In the genomic region with DNA sequence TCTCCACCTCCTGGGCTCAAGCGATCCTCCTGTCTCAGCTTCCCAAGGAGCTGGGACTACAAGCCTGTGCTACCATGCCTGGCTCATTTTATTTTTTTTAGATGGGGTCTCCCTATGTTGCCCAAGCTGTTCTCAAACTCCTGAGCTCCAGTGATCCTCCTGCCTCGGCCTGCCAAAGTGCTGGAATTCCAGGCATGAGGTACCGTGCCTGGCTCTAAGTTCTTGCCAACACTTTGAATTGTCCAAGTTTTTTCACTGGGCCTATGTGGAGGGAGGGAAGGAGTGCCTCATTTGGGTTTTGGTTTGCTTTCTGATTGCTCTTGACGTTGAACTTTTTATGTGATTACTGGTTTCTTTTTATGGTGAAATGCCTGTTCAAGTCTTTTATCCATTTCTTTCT, we compare ENCODE assay signal across 25 cellular contexts. TPM values are rescaled to one million over a fixed set of nuclear protein-coding genes. Genes with fewer than 3 reads are reported as not detected.
DNase-seq lines count a peak whose midpoint lies in the region; ATAC-seq, FAIRE-seq and TF ChIP-seq lines count a peak whose summit lies in the region.
"Had no signal": no experiment of that assay in that cellular context is flagged by ENCODE, and none has a peak within 500 bp of the region (broad histone marks: within the 10 kb centered on the region; RNA-seq: fewer than 3 reads in every experiment).

No MANE protein-coding gene starts in this region.

- no peak overlapping the region for H3K4me2 ChIP-seq in HepG2 (ENCODE audit: low read depth, low read length)
- no peak overlapping the region for H3K4me2 ChIP-seq in H1 (ENCODE audit: insufficient read depth in 1 of 2, low read depth in 2 of 2, low read length in 2 of 2)
- H3K4me2 ChIP-seq: A549, BLaER1 had no signal

- no peak overlapping the region for H4K91ac ChIP-seq in H1 (replicated peaks; ENCODE audit: insufficient read length, low read length)

- no peak overlapping the region for H2AFZ ChIP-seq in HepG2 (ENCODE audit: low read length)
- no peak overlapping the region for H2AFZ ChIP-seq in H1 (ENCODE audit: low read length)

- 15% methylated on average over 3 of the region's 4 CpGs for WGBS in HepG2 (ENCODE audit: low lambda C conversion rate)
- 63% methylated on average over 3 of the region's 4 CpGs for WGBS in right lobe of liver (ENCODE audit: insufficient coverage, low coverage, low lambda C conversion rate, missing lambda C conversion rate)
- 82% methylated on average over 4 of the region's 4 CpGs; no CpG with 5 or more reads in 1 of the 2 experiments for WGBS in H1 (ENCODE audit: extremely low coverage in 1 of 2, insufficient coverage in 1 of 2, insufficient read length in 1 of 2, insufficient replicate concordance in 2 of 2, low coverage in 1 of 2, low lambda C conversion rate in 2 of 2, missing lambda C conversion rate in 1 of 2), 2 experiments

- H3K27me3 ChIP-seq in HepG2 (ENCODE audit: control insufficient read depth in 1 of 2, insufficient read depth in 2 of 2, low read length in 2 of 2) (peaks cover 0 to 20% of the 10 kb centered on the region in 2 experiments; a peak in 4 of 5 replicates), right lobe of liver (peaks cover 0 to 16% of the 10 kb centered on the region in 2 donors), H1 (replicated peaks in 1 of 4; ENCODE audit: control insufficient read depth in 3 of 4, extremely low read depth in 1 of 4, insufficient read depth in 3 of 4, low read length in 3 of 4) (no peaks in the 10 kb centered on the region)
- H3K27me3 ChIP-seq: BE2C had no signal

- intact Hi-C loops in HepG2 (cut with micrococcal nuclease; ENCODE audit: unreplicated experiment) (no loop called here), right lobe of liver (cut with DNase I) (no loop called here)

- no peak for TF ChIP-seq POLR2A in HepG2 (IDR thresholded peaks at IDR 0.05; ENCODE audit: insufficient read depth in 1 of 2, low read depth in 2 of 2, low read length in 2 of 2)
- no peak for TF ChIP-seq POLR2A in right lobe of liver (IDR thresholded peaks at IDR 0.05)
- no peak for TF ChIP-seq POLR2A in H1 (IDR thresholded peaks at IDR 0.05; ENCODE audit: control extremely low read depth in 1 of 2, low read depth in 2 of 2, low read length in 2 of 2)

- no peak overlapping the region for H4K5ac ChIP-seq in H1 (ENCODE audit: insufficient read length, low read depth, low read length)

- no peak for TF ChIP-seq EP300 in HepG2 (IDR thresholded peaks at IDR 0.05; ENCODE audit: low read depth in 2 of 2, low read length in 2 of 2)
- TF ChIP-seq EP300 in HepG2 (CRISPR knock-in tag; IDR thresholded peaks at IDR 0.05; ENCODE audit: borderline replicate concordance) = no peak
- TF ChIP-seq EP300 in H1 (IDR thresholded peaks at IDR 0.05; ENCODE audit: borderline replicate concordance in 1 of 2, low read depth in 2 of 2, low read length in 2 of 2) = no peak

- BruUV-seq in HepG2 (replicated peaks; lab: Mats Ljungman, UMichigan) = no TSS peak

- no peak overlapping the region for H3K56ac ChIP-seq in H1 (replicated peaks; ENCODE audit: insufficient read length, low read depth, low read length)

- no peak for DNase-seq in HepG2 (ENCODE audit: low spot score)
- DNase-seq in right lobe of liver = no peak
- peak; percentile 3 for DNase-seq in AG20443 (ENCODE audit: low spot score)
- no peak for DNase-seq in H1 (ENCODE audit: low read depth in 1 of 2, low spot score in 2 of 2)
- no peak for DNase-seq in glomerular visceral epithelial cell (ENCODE audit: extremely low spot score)
- DNase-seq: BE2C; C1 segment of cervical spinal cord; CD4-positive, alpha-beta memory T cell; CD4-positive, CD25-positive, alpha-beta regulatory T cell; CD8-positive, alpha-beta memory T cell; COR-L47; DMS 273 treated with DMSO at 0.1 percent for 48 hours; DMS153; DMS53; DMS79; DND-41; EL; GDM1 had no signal

- no peak for ATAC-seq in HepG2
- ATAC-seq in right lobe of liver = no peak
- ATAC-seq: A549, GM12878 had no signal

- FAIRE-seq in HepG2 (lab: Jason Lieb, UNC) (no peak), H1 (lab: Jason Lieb, UNC) (no peak)
- FAIRE-seq: A549, GM12878, GM12892, GM18507 had no signal

- H3K4me3 ChIP-seq in HepG2 (replicated peaks in 1 of 3; ENCODE audit: insufficient read depth in 1 of 3, low read depth in 2 of 3, low read length in 3 of 3) (no peak overlapping the region), right lobe of liver (no peak overlapping the region), H1 (ENCODE audit: extremely low read depth in 1 of 4, insufficient read depth in 2 of 4, low read depth in 3 of 4, low read length in 4 of 4) (no peak overlapping the region)
- H3K4me3 ChIP-seq: A549, BLaER1, GM12878 had no signal

- H3K36me3 ChIP-seq in HepG2 (replicated peaks in 1 of 2; ENCODE audit: control insufficient read depth in 1 of 2, insufficient read depth in 2 of 2, low read length in 2 of 2) = no peaks in the 10 kb centered on the region
- H3K36me3 ChIP-seq in right lobe of liver = no peaks in the 10 kb centered on the region
- no peaks in the 10 kb centered on the region for H3K36me3 ChIP-seq in H1 (ENCODE audit: control insufficient read depth in 2 of 4, insufficient read depth in 4 of 4, low read length in 3 of 4)
- H3K36me3 ChIP-seq: BE2C, BLaER1 had no signal

- H2BK15ac ChIP-seq in H1 (ENCODE audit: low read length) = no peak overlapping the region

- no peak overlapping the region for H2BK12ac ChIP-seq in H1 (ENCODE audit: low read depth, low read length)

- H3K79me2 ChIP-seq in HepG2 (ENCODE audit: insufficient read depth, low read length) (no peaks in the 10 kb centered on the region), H1 (ENCODE audit: control insufficient read depth in 1 of 2, insufficient read depth in 2 of 2, low read length in 2 of 2) (0 out of 4 replicates have a peak, but pooled peaks cover 0 to 2% of the 10 kb centered on the region in 2 experiments)

- CTCF ChIA-PET in HepG2 (lab: Yijun Ruan, JAX; ENCODE audit: low intra/inter-chr PET ratio, low total read pairs) = no interaction called here
- CTCF ChIA-PET in H1 (lab: Charles Lee; ENCODE audit: partially characterized antibody) = interaction anchor here (0.7 to 4.1 kb wide), 5 partner anchors 10 to 1960 kb away, joined by 3 to 24 read pairs (median 3); no protein-coding TSS in a partner anchor

- TF ChIP-seq CTCF in HepG2 (CRISPR knock-in tag; IDR thresholded peaks at IDR 0.05) (no peak), right lobe of liver (IDR thresholded peaks at IDR 0.05) (no peak), H1 (IDR thresholded peaks at IDR 0.05; ENCODE audit: control extremely low read depth in 1 of 3, insufficient read depth in 1 of 3, low read depth in 1 of 3, low read length in 3 of 3) (no peak)

- H3K9me3 ChIP-seq in HepG2 (ENCODE audit: low read length) = no peaks in the 10 kb centered on the region
- H3K9me3 ChIP-seq in right lobe of liver = no peaks in the 10 kb centered on the region
- no peaks in the 10 kb centered on the region for H3K9me3 ChIP-seq in H1 (ENCODE audit: insufficient read depth in 2 of 2, low read depth in 1 of 2, low read length in 1 of 2)
- H3K9me3 ChIP-seq: A549, BE2C, BLaER1 had no signal

- H3K23ac ChIP-seq in H1 (ENCODE audit: insufficient read length) = no peak overlapping the region

- POLR2A ChIA-PET in HepG2 (lab: Yijun Ruan, JAX) = no interaction called here
- POLR2A ChIA-PET in H1 (lab: Charles Lee; ENCODE audit: partially characterized antibody) = interaction anchor here (0.7 to 1.6 kb wide), 4 partner anchors 11 to 28 kb away, joined by 3 to 4 read pairs (median 3); partner anchors contain the start of gene MAP1S

- H3K9ac ChIP-seq in HepG2 (ENCODE audit: insufficient read depth, low read depth, low read length) = no peak overlapping the region
- no peak overlapping the region for H3K9ac ChIP-seq in H1 (replicated peaks in 1 of 4; ENCODE audit: extremely low read depth in 1 of 4, low read depth in 3 of 4, low read length in 3 of 4)
- H3K9ac ChIP-seq: BLaER1 had no signal

- TF ChIP-seq RAD21 in HepG2 (CRISPR knock-in tag; IDR thresholded peaks at IDR 0.05) (no peak), H1 (IDR thresholded peaks at IDR 0.05 in 1 of 2, conservative IDR thresholded peaks at IDR 0.05 in 1 of 2; ENCODE audit: low read depth in 2 of 2, low read length in 2 of 2) (no peak)

- no peak overlapping the region for H2BK120ac ChIP-seq in H1 (replicated peaks; ENCODE audit: low read depth, low read length)

- in situ Hi-C loops in HepG2 (cut with HindIII; ENCODE audit: extremely low pct_ligation_motif_present, low pct_unique_long_range_greater_than_20kb) = no loop called here

- H4K8ac ChIP-seq in H1 (ENCODE audit: extremely low read depth, insufficient read depth, low read length) = no peak overlapping the region

- H3K18ac ChIP-seq in H1 (ENCODE audit: extremely low read depth, low read length) = no peak overlapping the region

- no peaks in the 10 kb centered on the region for H3K4me1 ChIP-seq in HepG2 (ENCODE audit: insufficient read depth, low read length)
- no peaks in the 10 kb centered on the region for H3K4me1 ChIP-seq in right lobe of liver
- peaks cover 2 to 6% (median 4%) of the 10 kb centered on the region in 4 experiments for H3K4me1 ChIP-seq in H1 (replicated peaks in 1 of 4; ENCODE audit: control insufficient read depth in 3 of 4, insufficient read depth in 4 of 4, low read length in 3 of 4)
- H3K4me1 ChIP-seq: BE2C, BLaER1 had no signal

- no peak overlapping the region for H3K4ac ChIP-seq in H1 (replicated peaks; ENCODE audit: insufficient read length, low read depth, low read length)

- H2AK5ac ChIP-seq in H1 (ENCODE audit: low read depth, low read length) = no peak overlapping the region

- H4K20me1 ChIP-seq in HepG2 (ENCODE audit: insufficient read depth, low read length) (peaks cover 4% of the 10 kb centered on the region; the same call in 1 of the 2 replicates), H1 (replicated peaks in 1 of 2; ENCODE audit: control insufficient read depth in 1 of 2, insufficient read depth in 2 of 2, low read length in 2 of 2) (no peaks in the 10 kb centered on the region)

- no peaks in the 10 kb centered on the region for H3K79me1 ChIP-seq in H1 (ENCODE audit: low read depth, low read length)

- H3K23me2 ChIP-seq in H1 (ENCODE audit: low read depth, low read length) = peaks cover 5% of the 10 kb centered on the region

- H2BK5ac ChIP-seq in H1 (ENCODE audit: low read depth, low read length) = no peak overlapping the region

- no peak overlapping the region for H2BK20ac ChIP-seq in H1 (ENCODE audit: low read length)

- no peak overlapping the region for H3K14ac ChIP-seq in H1 (ENCODE audit: insufficient read length)

- H3K27ac ChIP-seq in HepG2 (ENCODE audit: extremely low read length, insufficient read depth, low read length) = no peak overlapping the region
- H3K27ac ChIP-seq in right lobe of liver = no peak overlapping the region
- no peak overlapping the region for H3K27ac ChIP-seq in H1 (ENCODE audit: low read depth, low read length)
- H3K27ac ChIP-seq: 22Rv1, A549, BLaER1 had no signal

RNA-seq across cellular contexts. Expression of gene UNC13A, which starts 4.4 kb away (rescaled TPM):
- total RNA-seq in HepG2 (2016; rRNA removed; fragmentation: Illumina TruSeq; extraction: Trizol) = 0.07 and 0.11 TPM in 2 replicates
- not detected in 2 replicates for total RNA-seq in HepG2 (2016; cell fraction: cytosol; rRNA removed; fragmentation: Illumina TruSeq; extraction: Trizol; ENCODE audit: low read depth)
- 0.09 TPM in 2 replicates for total RNA-seq in HepG2 (2016; cell fraction: insoluble cytoplasmic fraction; rRNA removed; fragmentation: Illumina TruSeq; extraction: Trizol)
- 0.03 and 0.06 TPM in 2 replicates for total RNA-seq in HepG2 (2016; cell fraction: membrane; rRNA removed; fragmentation: Illumina TruSeq; extraction: Trizol)
- total RNA-seq in HepG2 (2016; cell fraction: nucleus; rRNA removed; fragmentation: Illumina TruSeq; extraction: Trizol) = 0.09 and 0.16 TPM in 2 replicates
- polyA plus RNA-seq in HepG2 (2011; rRNA removed) = 0.34 and 0.45 TPM in 2 replicates
- 0.09 and 0.10 TPM in 2 replicates for polyA plus RNA-seq in HepG2 (2011; cell fraction: cytosol; rRNA removed)
- 1.7 and 2.0 TPM in 2 replicates for polyA plus RNA-seq in HepG2 (2011; cell fraction: nucleus; rRNA removed)
- 0.17 and 0.20 TPM in 2 replicates for polyA plus RNA-seq in HepG2 (2012)
- polyA plus RNA-seq in HepG2 (2016; cell fraction: cytosol; fragmentation: Illumina TruSeq; extraction: Trizol; ENCODE audit: low read depth) = not detected in 2 replicates
- polyA plus RNA-seq in HepG2 (2016; cell fraction: insoluble cytoplasmic fraction; fragmentation: Illumina TruSeq; extraction: Trizol; ENCODE audit: low read depth) = 0.05 and 0.14 TPM in 2 replicates
- 0.02 TPM in 1 of 2 replicates, not detected in the other for polyA plus RNA-seq in HepG2 (2016; cell fraction: membrane; fragmentation: Illumina TruSeq; extraction: Trizol; ENCODE audit: low read depth)
- 0.40 and 0.84 TPM in 2 replicates for polyA plus RNA-seq in HepG2 (2016; cell fraction: nucleus; fragmentation: Illumina TruSeq; extraction: Trizol; ENCODE audit: insufficient read depth, low read depth)
- polyA minus RNA-seq in HepG2 (2011; rRNA and poly(A)+ RNA removed; ENCODE audit: low replicate concordance) = 0.24 and 0.63 TPM in 2 replicates
- polyA minus RNA-seq in HepG2 (2011; cell fraction: cytosol; rRNA and poly(A)+ RNA removed) = 0.18 and 0.30 TPM in 2 replicates
- polyA minus RNA-seq in HepG2 (2011; cell fraction: nucleus; rRNA and poly(A)+ RNA removed) = 0.62 and 1.2 TPM in 2 replicates
- under 1 TPM in 1 of 6 experiments, not detected in 5; 0.02 TPM for total RNA-seq in right lobe of liver
- 45.0 and 47.6 TPM in 2 replicates for total RNA-seq in H1 (2021; fragmentation: NEBNext Ultra II Directional; extraction: Animal tissue kit (Norgen Biotek cat#: 25700))
- polyA plus RNA-seq in H1 (2011; rRNA removed) = 13.1 and 15.8 TPM in 2 replicates
- polyA plus RNA-seq in H1 (2011; cell fraction: cytosol; rRNA removed) = 16.9 TPM
- polyA plus RNA-seq in H1 (2011; cell fraction: nucleus; rRNA removed) = 49.4 TPM
- polyA plus RNA-seq in H1 (2012, experiment 1 of 2) = 26.1 to 33.9 TPM (median 30.6 TPM) in 4 replicates
- polyA plus RNA-seq in H1 (2012, experiment 2 of 2) = 6.6 TPM
- polyA plus RNA-seq in H1 (2013, experiment 1 of 2) = 18.5 TPM
- polyA plus RNA-seq in H1 (2013, experiment 2 of 2) = 18.8 TPM
- 30.3 and 40.8 TPM in 2 replicates for polyA minus RNA-seq in H1 (2011; rRNA and poly(A)+ RNA removed)
- 22.1 TPM for polyA minus RNA-seq in H1 (2011; cell fraction: cytosol; rRNA and poly(A)+ RNA removed)
- polyA minus RNA-seq in H1 (2011; cell fraction: nucleus; rRNA and poly(A)+ RNA removed) = 31.9 TPM
- total RNA-seq: CD4-positive, CD25-positive, alpha-beta regulatory T cell; CD8-positive, alpha-beta memory T cell had no signal
- polyA plus RNA-seq: CD14-positive monocyte; CD4-positive, alpha-beta memory T cell; CD4-positive, CD25-positive, alpha-beta regulatory T cell; CD8-positive, alpha-beta memory T cell had no signal

RNA-seq across cellular contexts. Expression of gene MAP1S, which starts 26.7 kb away (rescaled TPM):
- total RNA-seq in HepG2 (2016; rRNA removed; fragmentation: Illumina TruSeq; extraction: Trizol) (3.8 and 12.2 TPM in 2 replicates), right lobe of liver (10 to 100 TPM; 11.1 to 31.3 (median 14.9) TPM)
- 2.4 and 2.8 TPM in 2 replicates for total RNA-seq in HepG2 (2016; cell fraction: cytosol; rRNA removed; fragmentation: Illumina TruSeq; extraction: Trizol; ENCODE audit: low read depth)
- 6.4 and 9.5 TPM in 2 replicates for total RNA-seq in HepG2 (2016; cell fraction: insoluble cytoplasmic fraction; rRNA removed; fragmentation: Illumina TruSeq; extraction: Trizol)
- 6.3 and 6.5 TPM in 2 replicates for total RNA-seq in HepG2 (2016; cell fraction: membrane; rRNA removed; fragmentation: Illumina TruSeq; extraction: Trizol)
- 6.7 and 10.0 TPM in 2 replicates for total RNA-seq in HepG2 (2016; cell fraction: nucleus; rRNA removed; fragmentation: Illumina TruSeq; extraction: Trizol)
- polyA plus RNA-seq in HepG2 (2011; rRNA removed) (7.3 and 8.2 TPM in 2 replicates), H1 (2011; rRNA removed) (66.7 and 161 TPM in 2 replicates)
- polyA plus RNA-seq in HepG2 (2011; cell fraction: cytosol; rRNA removed) = 3.3 and 5.6 TPM in 2 replicates
- 34.8 and 36.5 TPM in 2 replicates for polyA plus RNA-seq in HepG2 (2011; cell fraction: nucleus; rRNA removed)
- 18.2 and 28.7 TPM in 2 replicates for polyA plus RNA-seq in HepG2 (2012)
- 1.0 and 1.3 TPM in 2 replicates for polyA plus RNA-seq in HepG2 (2016; cell fraction: cytosol; fragmentation: Illumina TruSeq; extraction: Trizol; ENCODE audit: low read depth)
- polyA plus RNA-seq in HepG2 (2016; cell fraction: insoluble cytoplasmic fraction; fragmentation: Illumina TruSeq; extraction: Trizol; ENCODE audit: low read depth) = 8.8 and 13.1 TPM in 2 replicates
- 2.1 and 3.2 TPM in 2 replicates for polyA plus RNA-seq in HepG2 (2016; cell fraction: membrane; fragmentation: Illumina TruSeq; extraction: Trizol; ENCODE audit: low read depth)
- polyA plus RNA-seq in HepG2 (2016; cell fraction: nucleus; fragmentation: Illumina TruSeq; extraction: Trizol; ENCODE audit: insufficient read depth, low read depth) = 15.3 and 23.8 TPM in 2 replicates
- 37.6 and 52.5 TPM in 2 replicates for polyA minus RNA-seq in HepG2 (2011; rRNA and poly(A)+ RNA removed; ENCODE audit: low replicate concordance)
- 19.4 and 24.6 TPM in 2 replicates for polyA minus RNA-seq in HepG2 (2011; cell fraction: cytosol; rRNA and poly(A)+ RNA removed)
- polyA minus RNA-seq in HepG2 (2011; cell fraction: nucleus; rRNA and poly(A)+ RNA removed) = 10.9 and 11.4 TPM in 2 replicates
- total RNA-seq in H1 (2021; fragmentation: NEBNext Ultra II Directional; extraction: Animal tissue kit (Norgen Biotek cat#: 25700)) = 115 and 116 TPM in 2 replicates
- 36.1 TPM for polyA plus RNA-seq in H1 (2011; cell fraction: cytosol; rRNA removed)
- polyA plus RNA-seq in H1 (2011; cell fraction: nucleus; rRNA removed) = 88.4 TPM
- polyA plus RNA-seq in H1 (2012, experiment 1 of 2) = 82.0 to 146 TPM (median 135 TPM) in 4 replicates
- polyA plus RNA-seq in H1 (2012, experiment 2 of 2) = 65.2 TPM
- 49.7 TPM for polyA plus RNA-seq in H1 (2013, experiment 1 of 2)
- polyA plus RNA-seq in H1 (2013, experiment 2 of 2) = 45.9 TPM
- polyA minus RNA-seq in H1 (2011; rRNA and poly(A)+ RNA removed) = 67.0 and 81.2 TPM in 2 replicates
- polyA minus RNA-seq in H1 (2011; cell fraction: cytosol; rRNA and poly(A)+ RNA removed) = 103 TPM
- 39.2 TPM for polyA minus RNA-seq in H1 (2011; cell fraction: nucleus; rRNA and poly(A)+ RNA removed)

RNA-seq across cellular contexts. Expression of gene FCHO1, which starts 58.7 kb away (rescaled TPM):
- total RNA-seq in HepG2 (2016; rRNA removed; fragmentation: Illumina TruSeq; extraction: Trizol) (1.2 and 1.3 TPM in 2 replicates), right lobe of liver (1 to 10 TPM in 4 of 6 experiments, under 1 TPM in 2; 0.93 to 3.6 (median 1.3) TPM)
- total RNA-seq in HepG2 (2016; cell fraction: cytosol; rRNA removed; fragmentation: Illumina TruSeq; extraction: Trizol; ENCODE audit: low read depth) = 0.18 and 1.7 TPM in 2 replicates
- total RNA-seq in HepG2 (2016; cell fraction: insoluble cytoplasmic fraction; rRNA removed; fragmentation: Illumina TruSeq; extraction: Trizol) = 0.45 and 2.3 TPM in 2 replicates
- 1.4 TPM in 2 replicates for total RNA-seq in HepG2 (2016; cell fraction: membrane; rRNA removed; fragmentation: Illumina TruSeq; extraction: Trizol)
- total RNA-seq in HepG2 (2016; cell fraction: nucleus; rRNA removed; fragmentation: Illumina TruSeq; extraction: Trizol) = 1.6 and 3.1 TPM in 2 replicates
- polyA plus RNA-seq in HepG2 (2011; rRNA removed) (2.5 and 3.1 TPM in 2 replicates), H1 (2011; rRNA removed) (13.0 and 19.5 TPM in 2 replicates)
- 0.95 and 1.5 TPM in 2 replicates for polyA plus RNA-seq in HepG2 (2011; cell fraction: cytosol; rRNA removed)
- 23.2 and 28.6 TPM in 2 replicates for polyA plus RNA-seq in HepG2 (2011; cell fraction: nucleus; rRNA removed)
- polyA plus RNA-seq in HepG2 (2012) = 4.3 and 5.3 TPM in 2 replicates
- 0.75 and 1.1 TPM in 2 replicates for polyA plus RNA-seq in HepG2 (2016; cell fraction: cytosol; fragmentation: Illumina TruSeq; extraction: Trizol; ENCODE audit: low read depth)
- polyA plus RNA-seq in HepG2 (2016; cell fraction: insoluble cytoplasmic fraction; fragmentation: Illumina TruSeq; extraction: Trizol; ENCODE audit: low read depth) = 0.76 and 2.0 TPM in 2 replicates
- polyA plus RNA-seq in HepG2 (2016; cell fraction: membrane; fragmentation: Illumina TruSeq; extraction: Trizol; ENCODE audit: low read depth) = 0.88 and 1.4 TPM in 2 replicates
- polyA plus RNA-seq in HepG2 (2016; cell fraction: nucleus; fragmentation: Illumina TruSeq; extraction: Trizol; ENCODE audit: insufficient read depth, low read depth) = 4.8 and 5.1 TPM in 2 replicates
- 1.3 and 16.7 TPM in 2 replicates for polyA minus RNA-seq in HepG2 (2011; rRNA and poly(A)+ RNA removed; ENCODE audit: low replicate concordance)
- 2.5 and 4.6 TPM in 2 replicates for polyA minus RNA-seq in HepG2 (2011; cell fraction: cytosol; rRNA and poly(A)+ RNA removed)
- polyA minus RNA-seq in HepG2 (2011; cell fraction: nucleus; rRNA and poly(A)+ RNA removed) = 20.1 and 21.3 TPM in 2 replicates
- total RNA-seq in H1 (2021; fragmentation: NEBNext Ultra II Directional; extraction: Animal tissue kit (Norgen Biotek cat#: 25700)) = 25.9 and 27.0 TPM in 2 replicates
- 7.2 TPM for polyA plus RNA-seq in H1 (2011; cell fraction: cytosol; rRNA removed)
- polyA plus RNA-seq in H1 (2011; cell fraction: nucleus; rRNA removed) = 18.3 TPM
- polyA plus RNA-seq in H1 (2012, experiment 1 of 2) = 16.1 to 33.3 TPM (median 30.3 TPM) in 4 replicates
- 31.0 TPM for polyA plus RNA-seq in H1 (2012, experiment 2 of 2)
- polyA plus RNA-seq in H1 (2013, experiment 1 of 2) = 32.3 TPM
- polyA plus RNA-seq in H1 (2013, experiment 2 of 2) = 30.1 TPM
- polyA minus RNA-seq in H1 (2011; rRNA and poly(A)+ RNA removed) = 7.4 and 12.0 TPM in 2 replicates
- 10.9 TPM for polyA minus RNA-seq in H1 (2011; cell fraction: cytosol; rRNA and poly(A)+ RNA removed)
- 27.5 TPM for polyA minus RNA-seq in H1 (2011; cell fraction: nucleus; rRNA and poly(A)+ RNA removed)

Comparison
In these comparisons a context has a peak if more than half of its experiments do, and no peak if none do; other contexts are left out.
1. RNA of gene UNC13A, which starts 4.4 kb away (total RNA-seq): 45.0 to 47.6 TPM in H1; 0.03 to 0.16 TPM in HepG2 and 0.02 TPM in right lobe of liver; every median in the first group is over 10 times any median in the second.